In genomic region chr3:128971421-128971820, GRCh38 we compare ENCODE assay signal across 13 cellular contexts. TPM values are rescaled to one million over a fixed set of nuclear protein-coding genes. Genes with fewer than 3 reads are reported as not detected.
DNase-seq lines count a peak whose midpoint lies in the region; ATAC-seq, FAIRE-seq and TF ChIP-seq lines count a peak whose summit lies in the region.
"Had no signal": no experiment of that assay in that cellular context is flagged by ENCODE, and none has a peak within 500 bp of the region (broad histone marks: within the 10 kb centered on the region; RNA-seq: fewer than 3 reads in every experiment).

No MANE protein-coding gene starts in this region.

- no peak for TF ChIP-seq CTCF in heart left ventricle (IDR thresholded peaks at IDR 0.05)
- TF ChIP-seq CTCF in kidney (IDR thresholded peaks at IDR 0.05; ENCODE audit: borderline replicate concordance, extremely low read depth, insufficient read depth): no peak

- peak; percentile 12 to 67 for DNase-seq in NCI-H2081 (lab: John Stamatoyannopoulos, UW)
- no peak for DNase-seq in NCI-H2081 treated with DMSO at 0.1 percent for 48 hours (lab: John Stamatoyannopoulos, UW)
- peak; percentile 64 for DNase-seq in adipocyte (ENCODE audit: low read depth)
- DNase-seq in heart left ventricle: peak in 4 of 5 donors; percentile 73 to 86 (median 81)
- DNase-seq in stromal cell of bone marrow (ENCODE audit: low read depth): peak; percentile 52
- DNase-seq in kidney: no peak
- DNase-seq: activated CD4-positive, alpha-beta T cell treated with anti-CD3 and anti-CD28 coated beads for 48 hours; activated gamma-delta T cell; NCI-H2171 had no signal

- peaks cover 4% of the 10 kb centered on the region for H3K27me3 ChIP-seq in adipocyte (replicated peaks; ENCODE audit: control insufficient read depth, insufficient read depth, low read length)
- H3K27me3 ChIP-seq in heart left ventricle: no peaks in the 10 kb centered on the region

- intact Hi-C loops in heart left ventricle (cut with DNase I) (loop anchor here (1.0 to 10.0 kb wide), 9 partner anchors 81 to 277 kb away; partner anchors contain the start of gene COPG1 (in 3 of the 10)), kidney (cut with DNase I) (no loop called here)

- H3K36me3 ChIP-seq in adipocyte (ENCODE audit: control insufficient read depth, insufficient read depth, low read length, severe bottlenecking) (no peaks in the 10 kb centered on the region), heart left ventricle (no peaks in the 10 kb centered on the region), kidney (ENCODE audit: control insufficient read depth in 1 of 2, insufficient read depth in 2 of 2, low read length in 2 of 2) (no peaks in the 10 kb centered on the region)

- H3K4me3 ChIP-seq in adipocyte (ENCODE audit: low read length) (no peak overlapping the region), heart left ventricle (no peak overlapping the region), kidney (ENCODE audit: low read length in 2 of 2) (no peak overlapping the region)

- H3K27ac ChIP-seq in heart left ventricle (peak overlapping the region in 10 of 12 donors; percentile 18 to 79 (median 54)), kidney (ENCODE audit: low read depth in 2 of 2, low read length in 2 of 2) (no peak overlapping the region)

- no peak for TF ChIP-seq POLR2A in heart left ventricle (IDR thresholded peaks at IDR 0.05)

- H3K4me1 ChIP-seq in adipocyte (ENCODE audit: control insufficient read depth, insufficient read depth, low read length) (peaks cover 21% of the 10 kb centered on the region), heart left ventricle (peaks cover 0 to 22% (median 12%) of the 10 kb centered on the region in 12 donors), kidney (ENCODE audit: control insufficient read depth in 1 of 2, insufficient read depth in 1 of 2, low read depth in 1 of 2, low read length in 2 of 2) (no peaks in the 10 kb centered on the region)

- H3K9me3 ChIP-seq in adipocyte (ENCODE audit: control insufficient read depth, low read length): no peaks in the 10 kb centered on the region
- no peaks in the 10 kb centered on the region for H3K9me3 ChIP-seq in heart left ventricle
- no peaks in the 10 kb centered on the region for H3K9me3 ChIP-seq in kidney (ENCODE audit: control insufficient read depth in 1 of 2, low read length in 2 of 2)

- FAIRE-seq in kidney (lab: Jason Lieb, UNC): no peak

- peak; percentile 91 to 96 (median 95) for ATAC-seq in heart left ventricle
- ATAC-seq in HG02678 (IDR thresholded peaks at IDR 0.05; ENCODE audit: unreplicated experiment): no peak
- no peak for ATAC-seq in HG03135 (IDR thresholded peaks at IDR 0.05; ENCODE audit: unreplicated experiment)

- WGBS in heart left ventricle, 4 donors: 27 to 36% (median 30%) methylated on average over 3 of the region's 3 CpGs

- H3K9ac ChIP-seq in adipocyte (ENCODE audit: low read length) (peak overlapping the region; percentile 46), kidney (ENCODE audit: low read length in 2 of 2) (no peak overlapping the region)

RNA-seq across cellular contexts. Expression of gene CFAP92, which starts 22.5 kb away (rescaled TPM):
- total RNA-seq in heart left ventricle (1 to 10 TPM in 1 of 9 donors, under 1 TPM in 5, not detected in 3; 0.12 to 1.8 (median 0.47) TPM), kidney (0.60 TPM)
- polyA plus RNA-seq in heart left ventricle (under 1 TPM; 0.17 to 0.23 TPM), kidney (ENCODE audit: insufficient read depth, low read depth, low replicate concordance) (0.56 TPM)
- total RNA-seq: A673, HT1080 had no signal

RNA-seq across cellular contexts. Expression of gene EFCC1, which starts 29.7 kb away (rescaled TPM):
- 1 to 10 TPM in 8 of 9 donors, under 1 TPM in 1; 0.60 to 2.5 (median 1.7) TPM for total RNA-seq in heart left ventricle
- polyA plus RNA-seq in heart left ventricle: 1 to 10 TPM in 1 of 2 donors, under 1 TPM in 1; 0.91 to 1.1 TPM
- 3.7 TPM for total RNA-seq in kidney
- 2.4 TPM for polyA plus RNA-seq in kidney (ENCODE audit: insufficient read depth, low read depth, low replicate concordance)
- total RNA-seq: A673, HT1080 had no signal

Comparison
In these comparisons a context has a peak if more than half of its experiments do, and no peak if none do; other contexts are left out.
1. DNase-seq: peak in NCI-H2081 (2 of 2), adipocyte (single experiment), heart left ventricle (4 of 5) and stromal cell of bone marrow (single experiment); none in NCI-H2081 treated with DMSO at 0.1 percent for 48 hours (single experiment) and kidney (single experiment).
2. ATAC-seq: peak in heart left ventricle (4 of 4); none in HG02678 (single experiment) and HG03135 (single experiment).
3. H3K27ac ChIP-seq: peak in heart left ventricle (10 of 12); none in kidney (0 of 2).